Comparison of ENCODE assay signal across 1 cellular context in the genomic region with DNA sequence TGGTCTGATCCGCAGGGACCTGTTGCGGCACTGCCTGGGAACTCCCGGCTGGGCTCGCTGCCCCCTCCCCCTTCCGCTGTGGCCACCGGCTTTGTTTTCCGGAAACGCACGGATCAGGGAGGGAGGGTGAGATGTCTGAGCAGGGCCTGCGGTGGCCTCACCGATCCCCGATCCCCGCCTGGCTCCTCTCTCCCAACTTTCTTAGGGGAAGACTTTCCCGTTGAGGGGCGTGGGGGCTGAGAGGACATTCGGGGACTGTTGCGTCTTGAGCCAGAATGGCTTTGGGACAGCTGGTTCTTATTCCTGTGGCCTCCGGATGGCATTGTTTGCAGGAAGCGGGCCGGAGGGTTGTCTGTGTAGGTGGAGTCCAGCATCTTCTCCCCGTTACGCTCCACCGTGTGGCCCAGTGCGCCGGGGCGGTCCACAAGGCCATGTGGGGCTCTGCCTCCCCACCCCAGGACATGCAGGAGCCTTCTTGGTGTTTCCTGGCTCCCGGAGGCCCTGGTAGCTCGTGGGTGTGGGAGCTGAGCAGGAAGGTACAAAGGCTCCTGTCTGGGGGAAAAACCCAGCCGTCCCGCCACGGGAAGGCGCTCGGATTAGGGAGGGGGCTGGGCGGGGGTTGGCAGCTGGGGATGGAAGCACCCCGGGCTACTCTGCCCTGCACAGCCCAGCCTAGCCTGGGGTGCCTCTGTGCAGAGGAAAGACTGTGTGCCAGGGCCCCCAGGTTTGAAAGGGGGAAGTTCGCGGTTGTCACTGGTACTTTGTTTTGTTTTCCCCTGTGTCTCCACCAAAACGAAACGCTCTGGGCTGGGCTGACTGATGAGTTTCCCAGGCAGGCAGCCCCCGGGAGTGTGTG.
TF ChIP-seq lines count a peak whose summit lies in the region.

No MANE protein-coding gene starts in this region.

TF ChIP-seq in GM12878, 131 proteins besides CTCF, POLR2A, EP300 and RAD21:
- TF ChIP-seq, protein P1, sequence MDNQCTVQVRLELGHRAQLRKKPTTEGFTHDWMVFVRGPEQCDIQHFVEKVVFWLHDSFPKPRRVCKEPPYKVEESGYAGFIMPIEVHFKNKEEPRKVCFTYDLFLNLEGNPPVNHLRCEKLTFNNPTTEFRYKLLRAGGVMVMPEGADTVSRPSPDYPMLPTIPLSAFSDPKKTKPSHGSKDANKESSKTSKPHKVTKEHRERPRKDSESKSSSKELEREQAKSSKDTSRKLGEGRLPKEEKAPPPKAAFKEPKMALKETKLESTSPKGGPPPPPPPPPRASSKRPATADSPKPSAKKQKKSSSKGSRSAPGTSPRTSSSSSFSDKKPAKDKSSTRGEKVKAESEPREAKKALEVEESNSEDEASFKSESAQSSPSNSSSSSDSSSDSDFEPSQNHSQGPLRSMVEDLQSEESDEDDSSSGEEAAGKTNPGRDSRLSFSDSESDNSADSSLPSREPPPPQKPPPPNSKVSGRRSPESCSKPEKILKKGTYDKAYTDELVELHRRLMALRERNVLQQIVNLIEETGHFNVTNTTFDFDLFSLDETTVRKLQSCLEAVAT (IDR thresholded peaks at IDR 0.05): 0 out of 2 replicates have a peak, but pooled peaks have one; percentile 45
- TF ChIP-seq CBFB (IDR thresholded peaks at IDR 0.05; ENCODE audit: low read depth): peak; percentile 50; the same call in 1 of the 2 replicates
- no peak for TF ChIP-seq RAD51 (IDR thresholded peaks at IDR 0.05)
- TF ChIP-seq BHLHE40 (IDR thresholded peaks at IDR 0.05; ENCODE audit: borderline replicate concordance in 1 of 2, low read depth in 2 of 2, low read length in 1 of 2): peak in 1 of 2 experiments; percentile 40; a peak in 2 of 4 replicates
- TF ChIP-seq STAT1 (conservative IDR thresholded peaks at IDR 0.05): no peak
- 0 out of 2 replicates have a peak, but pooled peaks have one; percentile 46 for TF ChIP-seq SMARCA5 (IDR thresholded peaks at IDR 0.05)
- TF ChIP-seq BMI1 (IDR thresholded peaks at IDR 0.05; ENCODE audit: borderline replicate concordance): no peak
- TF ChIP-seq SUPT20H (IDR thresholded peaks at IDR 0.05; ENCODE audit: borderline replicate concordance, control insufficient read depth, low read depth, low read length): no peak
- no peak for TF ChIP-seq SMC3 (IDR thresholded peaks at IDR 0.05; ENCODE audit: borderline replicate concordance, low read length)
- peak; percentile 11; the same call in 1 of the 2 replicates for TF ChIP-seq NR2F1 (conservative IDR thresholded peaks at IDR 0.05)
- TF ChIP-seq, protein P2, sequence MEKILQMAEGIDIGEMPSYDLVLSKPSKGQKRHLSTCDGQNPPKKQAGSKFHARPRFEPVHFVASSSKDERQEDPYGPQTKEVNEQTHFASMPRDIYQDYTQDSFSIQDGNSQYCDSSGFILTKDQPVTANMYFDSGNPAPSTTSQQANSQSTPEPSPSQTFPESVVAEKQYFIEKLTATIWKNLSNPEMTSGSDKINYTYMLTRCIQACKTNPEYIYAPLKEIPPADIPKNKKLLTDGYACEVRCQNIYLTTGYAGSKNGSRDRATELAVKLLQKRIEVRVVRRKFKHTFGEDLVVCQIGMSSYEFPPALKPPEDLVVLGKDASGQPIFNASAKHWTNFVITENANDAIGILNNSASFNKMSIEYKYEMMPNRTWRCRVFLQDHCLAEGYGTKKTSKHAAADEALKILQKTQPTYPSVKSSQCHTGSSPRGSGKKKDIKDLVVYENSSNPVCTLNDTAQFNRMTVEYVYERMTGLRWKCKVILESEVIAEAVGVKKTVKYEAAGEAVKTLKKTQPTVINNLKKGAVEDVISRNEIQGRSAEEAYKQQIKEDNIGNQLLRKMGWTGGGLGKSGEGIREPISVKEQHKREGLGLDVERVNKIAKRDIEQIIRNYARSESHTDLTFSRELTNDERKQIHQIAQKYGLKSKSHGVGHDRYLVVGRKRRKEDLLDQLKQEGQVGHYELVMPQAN (conservative IDR thresholded peaks at IDR 0.05): peak; percentile 75
- TF ChIP-seq ZNF217 (IDR thresholded peaks at IDR 0.05): no peak
- TF ChIP-seq TAF1 (IDR thresholded peaks at IDR 0.05; ENCODE audit: borderline replicate concordance, low read depth, low read length): no peak; the same call in 1 of the 2 replicates
- TF ChIP-seq IKZF2 (IDR thresholded peaks at IDR 0.05): peak; percentile 62 to 78
- TF ChIP-seq CREM (IDR thresholded peaks at IDR 0.05; ENCODE audit: low read depth): 0 out of 2 replicates have a peak, but pooled peaks have one; percentile 4
- 0 out of 3 replicates have a peak, but pooled peaks of 1 of the 2 experiments have one; percentile 11 for TF ChIP-seq EGR1 (IDR thresholded peaks at IDR 0.05; ENCODE audit: borderline replicate concordance in 1 of 2, low read depth in 2 of 2, low read length in 2 of 2)
- TF ChIP-seq BACH1 (IDR thresholded peaks at IDR 0.05; ENCODE audit: borderline replicate concordance): no peak; the same call in 1 of the 2 replicates
- 0 out of 2 replicates have a peak, but pooled peaks have one; percentile 23 for TF ChIP-seq ATF7 (IDR thresholded peaks at IDR 0.05; ENCODE audit: low read depth)
- peak; percentile 45 for TF ChIP-seq DPF2 (IDR thresholded peaks at IDR 0.05)
- TF ChIP-seq, protein P3, sequence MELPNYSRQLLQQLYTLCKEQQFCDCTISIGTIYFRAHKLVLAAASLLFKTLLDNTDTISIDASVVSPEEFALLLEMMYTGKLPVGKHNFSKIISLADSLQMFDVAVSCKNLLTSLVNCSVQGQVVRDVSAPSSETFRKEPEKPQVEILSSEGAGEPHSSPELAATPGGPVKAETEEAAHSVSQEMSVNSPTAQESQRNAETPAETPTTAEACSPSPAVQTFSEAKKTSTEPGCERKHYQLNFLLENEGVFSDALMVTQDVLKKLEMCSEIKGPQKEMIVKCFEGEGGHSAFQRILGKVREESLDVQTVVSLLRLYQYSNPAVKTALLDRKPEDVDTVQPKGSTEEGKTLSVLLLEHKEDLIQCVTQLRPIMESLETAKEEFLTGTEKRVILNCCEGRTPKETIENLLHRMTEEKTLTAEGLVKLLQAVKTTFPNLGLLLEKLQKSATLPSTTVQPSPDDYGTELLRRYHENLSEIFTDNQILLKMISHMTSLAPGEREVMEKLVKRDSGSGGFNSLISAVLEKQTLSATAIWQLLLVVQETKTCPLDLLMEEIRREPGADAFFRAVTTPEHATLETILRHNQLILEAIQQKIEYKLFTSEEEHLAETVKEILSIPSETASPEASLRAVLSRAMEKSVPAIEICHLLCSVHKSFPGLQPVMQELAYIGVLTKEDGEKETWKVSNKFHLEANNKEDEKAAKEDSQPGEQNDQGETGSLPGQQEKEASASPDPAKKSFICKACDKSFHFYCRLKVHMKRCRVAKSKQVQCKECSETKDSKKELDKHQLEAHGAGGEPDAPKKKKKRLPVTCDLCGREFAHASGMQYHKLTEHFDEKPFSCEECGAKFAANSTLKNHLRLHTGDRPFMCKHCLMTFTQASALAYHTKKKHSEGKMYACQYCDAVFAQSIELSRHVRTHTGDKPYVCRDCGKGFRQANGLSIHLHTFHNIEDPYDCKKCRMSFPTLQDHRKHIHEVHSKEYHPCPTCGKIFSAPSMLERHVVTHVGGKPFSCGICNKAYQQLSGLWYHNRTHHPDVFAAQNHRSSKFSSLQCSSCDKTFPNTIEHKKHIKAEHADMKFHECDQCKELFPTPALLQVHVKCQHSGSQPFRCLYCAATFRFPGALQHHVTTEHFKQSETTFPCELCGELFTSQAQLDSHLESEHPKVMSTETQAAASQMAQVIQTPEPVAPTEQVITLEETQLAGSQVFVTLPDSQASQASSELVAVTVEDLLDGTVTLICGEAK (IDR thresholded peaks at IDR 0.05; ENCODE audit: borderline replicate concordance): peak; percentile 66; the same call in 1 of the 2 replicates
- TF ChIP-seq, protein P4, sequence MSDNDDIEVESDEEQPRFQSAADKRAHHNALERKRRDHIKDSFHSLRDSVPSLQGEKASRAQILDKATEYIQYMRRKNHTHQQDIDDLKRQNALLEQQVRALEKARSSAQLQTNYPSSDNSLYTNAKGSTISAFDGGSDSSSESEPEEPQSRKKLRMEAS (IDR thresholded peaks at IDR 0.05; ENCODE audit: low read depth, low read length): 0 out of 2 replicates have a peak, but pooled peaks have one; percentile 23
- TF ChIP-seq BRCA1 (IDR thresholded peaks at IDR 0.05; ENCODE audit: low read depth, low read length): no peak
- peak; percentile 24 for TF ChIP-seq SP1 (IDR thresholded peaks at IDR 0.05; ENCODE audit: low read depth, low read length)
- TF ChIP-seq RUNX3 (IDR thresholded peaks at IDR 0.05; ENCODE audit: low read length): peak; percentile 75
- peak; percentile 60 for TF ChIP-seq LARP7 (IDR thresholded peaks at IDR 0.05)
- TF ChIP-seq IKZF1 (conservative IDR thresholded peaks at IDR 0.05): peak; percentile 84
- TF ChIP-seq, protein P5, sequence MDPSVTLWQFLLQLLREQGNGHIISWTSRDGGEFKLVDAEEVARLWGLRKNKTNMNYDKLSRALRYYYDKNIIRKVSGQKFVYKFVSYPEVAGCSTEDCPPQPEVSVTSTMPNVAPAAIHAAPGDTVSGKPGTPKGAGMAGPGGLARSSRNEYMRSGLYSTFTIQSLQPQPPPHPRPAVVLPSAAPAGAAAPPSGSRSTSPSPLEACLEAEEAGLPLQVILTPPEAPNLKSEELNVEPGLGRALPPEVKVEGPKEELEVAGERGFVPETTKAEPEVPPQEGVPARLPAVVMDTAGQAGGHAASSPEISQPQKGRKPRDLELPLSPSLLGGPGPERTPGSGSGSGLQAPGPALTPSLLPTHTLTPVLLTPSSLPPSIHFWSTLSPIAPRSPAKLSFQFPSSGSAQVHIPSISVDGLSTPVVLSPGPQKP (IDR thresholded peaks at IDR 0.05; ENCODE audit: low read depth, low read length): peak; percentile 14; the same call in 1 of the 2 replicates
- TF ChIP-seq, protein P6, sequence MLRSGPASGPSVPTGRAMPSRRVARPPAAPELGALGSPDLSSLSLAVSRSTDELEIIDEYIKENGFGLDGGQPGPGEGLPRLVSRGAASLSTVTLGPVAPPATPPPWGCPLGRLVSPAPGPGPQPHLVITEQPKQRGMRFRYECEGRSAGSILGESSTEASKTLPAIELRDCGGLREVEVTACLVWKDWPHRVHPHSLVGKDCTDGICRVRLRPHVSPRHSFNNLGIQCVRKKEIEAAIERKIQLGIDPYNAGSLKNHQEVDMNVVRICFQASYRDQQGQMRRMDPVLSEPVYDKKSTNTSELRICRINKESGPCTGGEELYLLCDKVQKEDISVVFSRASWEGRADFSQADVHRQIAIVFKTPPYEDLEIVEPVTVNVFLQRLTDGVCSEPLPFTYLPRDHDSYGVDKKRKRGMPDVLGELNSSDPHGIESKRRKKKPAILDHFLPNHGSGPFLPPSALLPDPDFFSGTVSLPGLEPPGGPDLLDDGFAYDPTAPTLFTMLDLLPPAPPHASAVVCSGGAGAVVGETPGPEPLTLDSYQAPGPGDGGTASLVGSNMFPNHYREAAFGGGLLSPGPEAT (IDR thresholded peaks at IDR 0.05; ENCODE audit: low read depth): peak; percentile 85
- TF ChIP-seq, protein P7, sequence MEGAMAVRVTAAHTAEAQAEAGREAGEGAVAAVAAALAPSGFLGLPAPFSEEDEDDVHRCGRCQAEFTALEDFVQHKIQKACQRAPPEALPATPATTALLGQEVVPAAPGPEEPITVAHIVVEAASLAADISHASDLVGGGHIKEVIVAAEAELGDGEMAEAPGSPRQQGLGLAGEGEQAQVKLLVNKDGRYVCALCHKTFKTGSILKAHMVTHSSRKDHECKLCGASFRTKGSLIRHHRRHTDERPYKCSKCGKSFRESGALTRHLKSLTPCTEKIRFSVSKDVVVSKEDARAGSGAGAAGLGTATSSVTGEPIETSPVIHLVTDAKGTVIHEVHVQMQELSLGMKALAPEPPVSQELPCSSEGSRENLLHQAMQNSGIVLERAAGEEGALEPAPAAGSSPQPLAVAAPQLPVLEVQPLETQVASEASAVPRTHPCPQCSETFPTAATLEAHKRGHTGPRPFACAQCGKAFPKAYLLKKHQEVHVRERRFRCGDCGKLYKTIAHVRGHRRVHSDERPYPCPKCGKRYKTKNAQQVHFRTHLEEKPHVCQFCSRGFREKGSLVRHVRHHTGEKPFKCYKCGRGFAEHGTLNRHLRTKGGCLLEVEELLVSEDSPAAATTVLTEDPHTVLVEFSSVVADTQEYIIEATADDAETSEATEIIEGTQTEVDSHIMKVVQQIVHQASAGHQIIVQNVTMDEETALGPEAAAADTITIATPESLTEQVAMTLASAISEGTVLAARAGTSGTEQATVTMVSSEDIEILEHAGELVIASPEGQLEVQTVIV (IDR thresholded peaks at IDR 0.05; ENCODE audit: borderline replicate concordance, partially characterized antibody): peak; percentile 43
- no peak for TF ChIP-seq CHD4 (IDR thresholded peaks at IDR 0.05)
- TF ChIP-seq NBN (IDR thresholded peaks at IDR 0.05): peak; percentile 64; the same call in 1 of the 2 replicates
- 0 out of 2 replicates have a peak, but pooled peaks have one; percentile 11 for TF ChIP-seq ZSCAN29 (IDR thresholded peaks at IDR 0.05)
- TF ChIP-seq EED (IDR thresholded peaks at IDR 0.05; ENCODE audit: low read depth): peak; percentile 78
- TF ChIP-seq SUZ12 (IDR thresholded peaks at IDR 0.05; ENCODE audit: unreplicated experiment): no peak
- peak; percentile 71; the same call in 1 of the 2 replicates for TF ChIP-seq ZNF207 (IDR thresholded peaks at IDR 0.05; ENCODE audit: borderline replicate concordance)
- peak; percentile 42; the same call in 1 of the 2 replicates for TF ChIP-seq CHD2 (IDR thresholded peaks at IDR 0.05; ENCODE audit: borderline replicate concordance, low read depth, low read length)
- TF ChIP-seq MEF2B (IDR thresholded peaks at IDR 0.05; ENCODE audit: partially characterized antibody, poor library complexity, severe bottlenecking): no peak
- TF ChIP-seq TBL1XR1 (IDR thresholded peaks at IDR 0.05; ENCODE audit: low read depth, low read length): 0 out of 2 replicates have a peak, but pooled peaks have one; percentile 18
- peak; percentile 79; the same call in 1 of the 2 replicates for TF ChIP-seq GATAD2B (conservative IDR thresholded peaks at IDR 0.05; ENCODE audit: low read depth)
- TF ChIP-seq, protein P8, sequence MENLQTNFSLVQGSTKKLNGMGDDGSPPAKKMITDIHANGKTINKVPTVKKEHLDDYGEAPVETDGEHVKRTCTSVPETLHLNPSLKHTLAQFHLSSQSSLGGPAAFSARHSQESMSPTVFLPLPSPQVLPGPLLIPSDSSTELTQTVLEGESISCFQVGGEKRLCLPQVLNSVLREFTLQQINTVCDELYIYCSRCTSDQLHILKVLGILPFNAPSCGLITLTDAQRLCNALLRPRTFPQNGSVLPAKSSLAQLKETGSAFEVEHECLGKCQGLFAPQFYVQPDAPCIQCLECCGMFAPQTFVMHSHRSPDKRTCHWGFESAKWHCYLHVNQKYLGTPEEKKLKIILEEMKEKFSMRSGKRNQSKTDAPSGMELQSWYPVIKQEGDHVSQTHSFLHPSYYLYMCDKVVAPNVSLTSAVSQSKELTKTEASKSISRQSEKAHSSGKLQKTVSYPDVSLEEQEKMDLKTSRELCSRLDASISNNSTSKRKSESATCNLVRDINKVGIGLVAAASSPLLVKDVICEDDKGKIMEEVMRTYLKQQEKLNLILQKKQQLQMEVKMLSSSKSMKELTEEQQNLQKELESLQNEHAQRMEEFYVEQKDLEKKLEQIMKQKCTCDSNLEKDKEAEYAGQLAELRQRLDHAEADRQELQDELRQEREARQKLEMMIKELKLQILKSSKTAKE (IDR thresholded peaks at IDR 0.05; ENCODE audit: low read depth, poor library complexity, severe bottlenecking): peak; percentile 21
- 0 out of 2 replicates have a peak, but pooled peaks have one; percentile 33 for TF ChIP-seq TARDBP (IDR thresholded peaks at IDR 0.05; ENCODE audit: borderline replicate concordance)
- TF ChIP-seq MTA2 (IDR thresholded peaks at IDR 0.05; ENCODE audit: low read depth): 0 out of 2 replicates have a peak, but pooled peaks have one; percentile 38
- TF ChIP-seq KDM1A (IDR thresholded peaks at IDR 0.05; ENCODE audit: borderline replicate concordance): no peak
- TF ChIP-seq MYC (IDR thresholded peaks at IDR 0.05; ENCODE audit: insufficient read depth, insufficient read length, insufficient replicate concordance, low read length, severe bottlenecking): peak; percentile 52
